ENCODE assay signal across 12 cellular contexts in genomic region chr6:143187173-143187908, GRCh38.
DNase-seq lines count a peak whose midpoint lies in the region; ATAC-seq and TF ChIP-seq lines count a peak whose summit lies in the region.
"Had no signal": no experiment of that assay in that cellular context is flagged by ENCODE, and none has a peak within 500 bp of the region (broad histone marks: within the 10 kb centered on the region; RNA-seq: fewer than 3 reads in every experiment).

No MANE protein-coding gene starts in this region.

- BruUV-seq in mammary epithelial cell (replicated peaks; lab: Mats Ljungman, UMichigan) = no TSS peak

- H3K4me3 ChIP-seq in right atrium auricular region (no peak overlapping the region), mammary epithelial cell (replicated peaks in 1 of 3; ENCODE audit: insufficient read depth in 1 of 3, low read depth in 2 of 3, low read length in 3 of 3) (no peak overlapping the region), mesendoderm (ENCODE audit: low read length) (no peak overlapping the region)
- H3K4me3 ChIP-seq: thyroid gland had no signal

- DNase-seq in Right ventricle myocardium superior = no peak
- DNase-seq in right atrium auricular region (ENCODE audit: low spot score) = no peak
- DNase-seq in mammary epithelial cell = peak; percentile 20
- no peak for DNase-seq in left ventricle myocardium superior
- DNase-seq in stimulated activated naive CD4-positive, alpha-beta T cell (lab: John Stamatoyannopoulos, UW) = no peak
- no peak for DNase-seq in NCI-H1930 (lab: John Stamatoyannopoulos, UW)
- no peak for DNase-seq in mesendoderm
- DNase-seq in activated T-cell treated with anti-CD3 and anti-CD28 coated beads, Interleukin-2, amount 50 U/mL, for 24 hours = no peak
- DNase-seq: effector CD4-positive, alpha-beta T cell; Kasumi-1; NCI-H2171; thyroid gland had no signal

- no peak overlapping the region for H2BK5ac ChIP-seq in mesendoderm (ENCODE audit: low read length)

- H3K4me1 ChIP-seq in right atrium auricular region (peaks cover 0 to 16% of the 10 kb centered on the region in 2 donors), mammary epithelial cell (ENCODE audit: insufficient read depth, low read length) (peaks cover 12% of the 10 kb centered on the region), mesendoderm (ENCODE audit: control insufficient read depth, low read depth, low read length) (no peaks in the 10 kb centered on the region)
- H3K4me1 ChIP-seq: thyroid gland had no signal

- H3K18ac ChIP-seq in mesendoderm (ENCODE audit: low read length) = no peak overlapping the region

- H3K4me3 Mint-ChIP-seq in activated T-cell treated with anti-CD3 and anti-CD28 coated beads, Interleukin-2, amount 50 U/mL, for 24 hours = no peak overlapping the region

- CTCF ChIA-PET in mammary epithelial cell (lab: Charles Lee; ENCODE audit: low non-redundant PET) = no interaction called here

- H3K9me3 Mint-ChIP-seq in activated T-cell treated with anti-CD3 and anti-CD28 coated beads, Interleukin-2, amount 50 U/mL, for 24 hours = no peaks in the 10 kb centered on the region

- intact Hi-C loops in Right ventricle myocardium superior (cut with DNase I) = no loop called here
- intact Hi-C loops in mammary epithelial cell (cut with micrococcal nuclease) = loop anchor here (10.0 kb wide), 1 partner anchor 243 kb away; the partner anchor contains the start of gene HIVEP2
- intact Hi-C loops in left ventricle myocardium superior (cut with micrococcal nuclease) = no loop called here

- H3K9me3 ChIP-seq in right atrium auricular region (no peaks in the 10 kb centered on the region), mammary epithelial cell (replicated peaks; ENCODE audit: insufficient read depth, low read length) (no peaks in the 10 kb centered on the region)
- H3K9me3 ChIP-seq: thyroid gland had no signal

- ATAC-seq in Right ventricle myocardium superior (ENCODE audit: poor library complexity) = peak; percentile 81
- ATAC-seq in left ventricle myocardium superior = peak; percentile 80

- H3K27ac Mint-ChIP-seq in activated T-cell treated with anti-CD3 and anti-CD28 coated beads, Interleukin-2, amount 50 U/mL, for 24 hours = no peak overlapping the region

- no peaks in the 10 kb centered on the region for H3K4me1 Mint-ChIP-seq in activated T-cell treated with anti-CD3 and anti-CD28 coated beads, Interleukin-2, amount 50 U/mL, for 24 hours (ENCODE audit: low read depth)

- H3K9ac ChIP-seq in mammary epithelial cell (ENCODE audit: insufficient read depth, low read length) = no peak overlapping the region
- H3K9ac ChIP-seq in mesendoderm (ENCODE audit: low read length) = no peak overlapping the region

- no peak overlapping the region for H4K8ac ChIP-seq in mesendoderm (ENCODE audit: low read depth, low read length)

- no peaks in the 10 kb centered on the region for H3K27me3 ChIP-seq in right atrium auricular region
- no peaks in the 10 kb centered on the region for H3K27me3 ChIP-seq in mammary epithelial cell (ENCODE audit: insufficient read depth, low read length)
- H3K27me3 ChIP-seq in mesendoderm (ENCODE audit: insufficient read depth, low read length, poor library complexity) = no peaks in the 10 kb centered on the region
- H3K27me3 ChIP-seq: thyroid gland had no signal

- H3K4ac ChIP-seq in mesendoderm (ENCODE audit: low read depth, low read length) = no peak overlapping the region

- in situ Hi-C loops in mammary epithelial cell (cut with MboI; ENCODE audit: low sequenced_read_pairs in 2 of 2) = no loop called here

- no peak overlapping the region for H3K56ac ChIP-seq in mesendoderm (ENCODE audit: low read length)

- no peak overlapping the region for H3K4me2 ChIP-seq in mammary epithelial cell (ENCODE audit: insufficient read depth, low read depth, low read length)
- no peak overlapping the region for H3K4me2 ChIP-seq in mesendoderm (ENCODE audit: low read length)

- H3K23ac ChIP-seq in mesendoderm (ENCODE audit: low read length) = no peak overlapping the region

- H3K79me1 ChIP-seq in mesendoderm (ENCODE audit: low read length) = no peaks in the 10 kb centered on the region

- 63% methylated on average over 8 of the region's 8 CpGs for WGBS in mammary epithelial cell (ENCODE audit: low coverage, missing lambda C conversion rate)
- WGBS in mesendoderm (ENCODE audit: extremely low coverage, insufficient coverage, low lambda C conversion rate) = no CpG with 5 or more reads among the region's 8 CpGs

- no peaks in the 10 kb centered on the region for H3K36me3 ChIP-seq in right atrium auricular region
- H3K36me3 ChIP-seq in mammary epithelial cell (ENCODE audit: insufficient read depth, low read length) = peaks cover 6% of the 10 kb centered on the region
- H3K36me3 ChIP-seq in mesendoderm (ENCODE audit: control insufficient read depth, insufficient read depth, low read length) = no peaks in the 10 kb centered on the region

- H4K20me1 ChIP-seq in mammary epithelial cell (ENCODE audit: insufficient read depth, low read length) = no peaks in the 10 kb centered on the region

- H2AFZ ChIP-seq in mammary epithelial cell (ENCODE audit: low read depth, low read length) = no peak overlapping the region

- H3K27ac ChIP-seq in right atrium auricular region (no peak overlapping the region), mammary epithelial cell (ENCODE audit: insufficient read depth, low read depth, low read length) (no peak overlapping the region), mesendoderm (ENCODE audit: low read depth, low read length) (no peak overlapping the region)
- H3K27ac ChIP-seq: thyroid gland had no signal

- dilution Hi-C loops in mammary epithelial cell (cut with HindIII; ENCODE audit: low sequenced_read_pairs) = no loop called here

- no peaks in the 10 kb centered on the region for H3K27me3 Mint-ChIP-seq in activated T-cell treated with anti-CD3 and anti-CD28 coated beads, Interleukin-2, amount 50 U/mL, for 24 hours

- no peak overlapping the region for H2BK15ac ChIP-seq in mesendoderm (replicated peaks; ENCODE audit: low read depth)

- TF ChIP-seq CTCF in right atrium auricular region (IDR thresholded peaks at IDR 0.05) (no peak), mammary epithelial cell (conservative IDR thresholded peaks at IDR 0.05 in 1 of 2, IDR thresholded peaks at IDR 0.05 in 1 of 2; ENCODE audit: extremely low read depth in 1 of 2, insufficient read depth in 1 of 2, low read depth in 1 of 2, low read length in 2 of 2) (no peak)

- H3K79me2 ChIP-seq in mammary epithelial cell (ENCODE audit: insufficient read depth, low read length) (no peaks in the 10 kb centered on the region), mesendoderm (ENCODE audit: control insufficient read depth, insufficient read depth, low read length) (no peaks in the 10 kb centered on the region)

- peaks cover 10% of the 10 kb centered on the region for H3K36me3 Mint-ChIP-seq in activated T-cell treated with anti-CD3 and anti-CD28 coated beads, Interleukin-2, amount 50 U/mL, for 24 hours (ENCODE audit: low read depth)

- no peak overlapping the region for H2BK120ac ChIP-seq in mesendoderm (ENCODE audit: low read depth, low read length)

- H4K5ac ChIP-seq in mesendoderm (ENCODE audit: low read length) = no peak overlapping the region

- no peak overlapping the region for H2AK5ac ChIP-seq in mesendoderm (ENCODE audit: low read length)
